Comparison of ENCODE assay signal across 8 cellular contexts in genomic region chr12:68641138-68641537, GRCh38. TPM values are rescaled to one million over a fixed set of nuclear protein-coding genes. Genes with fewer than 3 reads are reported as not detected.
DNase-seq lines count a peak whose midpoint lies in the region; ATAC-seq and TF ChIP-seq lines count a peak whose summit lies in the region.

No MANE protein-coding gene starts in this region.

- H3K27ac Mint-ChIP-seq in T-helper 1 cell treated with Interleukin-12 subunit alpha and Interleukin-12 subunit beta and Interleukin-4 antibody, amounts not matched to agents 30 μg/mL and 1 μg/mL, for 36 hours: peak overlapping the region; percentile 57
- peak overlapping the region; percentile 61 to 93 (median 86) for H3K27ac Mint-ChIP-seq in naive thymus-derived CD8-positive, alpha-beta T cell

- H3K27me3 Mint-ChIP-seq in T-helper 1 cell treated with Interleukin-12 subunit alpha and Interleukin-12 subunit beta and Interleukin-4 antibody, amounts not matched to agents 30 μg/mL and 1 μg/mL, for 36 hours (ENCODE audit: low read depth): no peaks in the 10 kb centered on the region
- H3K27me3 Mint-ChIP-seq in naive thymus-derived CD8-positive, alpha-beta T cell: no peaks in the 10 kb centered on the region

- no peak for TF ChIP-seq CTCF in tibial artery (IDR thresholded peaks at IDR 0.05)

- no peak overlapping the region for H3K4me3 ChIP-seq in tibial artery

- H3K36me3 Mint-ChIP-seq in T-helper 1 cell treated with Interleukin-12 subunit alpha and Interleukin-12 subunit beta and Interleukin-4 antibody, amounts not matched to agents 30 μg/mL and 1 μg/mL, for 36 hours (ENCODE audit: low read depth): peaks cover 12% of the 10 kb centered on the region
- peaks cover 0 to 60% (median 12%) of the 10 kb centered on the region in 3 donors for H3K36me3 Mint-ChIP-seq in naive thymus-derived CD8-positive, alpha-beta T cell

- no peaks in the 10 kb centered on the region for H3K9me3 Mint-ChIP-seq in T-helper 1 cell treated with Interleukin-12 subunit alpha and Interleukin-12 subunit beta and Interleukin-4 antibody, amounts not matched to agents 30 μg/mL and 1 μg/mL, for 36 hours
- H3K9me3 Mint-ChIP-seq in naive thymus-derived CD8-positive, alpha-beta T cell: no peaks in the 10 kb centered on the region

- peaks cover 0 to 92% (median 29%) of the 10 kb centered on the region in 4 donors for H3K4me1 ChIP-seq in tibial artery

- H3K27me3 ChIP-seq in tibial artery: no peaks in the 10 kb centered on the region

- intact Hi-C loops in tibial artery (cut with DNase I; ENCODE audit: low total_unique reads): no loop called here

- H3K36me3 ChIP-seq in tibial artery: no peaks in the 10 kb centered on the region

- no peaks in the 10 kb centered on the region for H3K9me3 ChIP-seq in tibial artery

- DNase-seq in naive thymus-derived CD8-positive, alpha-beta T cell: peak in 6 of 10 donors; percentile 20 to 50 (median 34)
- DNase-seq in tibial artery: no peak
- DNase-seq in NCI-H1092 (lab: John Stamatoyannopoulos, UW): no peak
- no peak for DNase-seq in HPDE6-E6E7 (ENCODE audit: extremely low spot score)
- DNase-seq in NK-92 treated with Interleukin-12 subunit alpha and Interleukin-12 subunit beta, amount 100 ng/mL, for 24 hours (lab: John Stamatoyannopoulos, UW): no peak

- no peak overlapping the region for H3K27ac ChIP-seq in tibial artery

- peak overlapping the region; percentile 37 for H3K4me3 Mint-ChIP-seq in T-helper 1 cell treated with Interleukin-12 subunit alpha and Interleukin-12 subunit beta and Interleukin-4 antibody, amounts not matched to agents 30 μg/mL and 1 μg/mL, for 36 hours
- peak overlapping the region; percentile 51 to 83 (median 76) for H3K4me3 Mint-ChIP-seq in naive thymus-derived CD8-positive, alpha-beta T cell

- peaks cover 51% of the 10 kb centered on the region for H3K4me1 Mint-ChIP-seq in T-helper 1 cell treated with Interleukin-12 subunit alpha and Interleukin-12 subunit beta and Interleukin-4 antibody, amounts not matched to agents 30 μg/mL and 1 μg/mL, for 36 hours (ENCODE audit: low read depth)
- peaks cover 33 to 96% (median 77%) of the 10 kb centered on the region in 4 donors for H3K4me1 Mint-ChIP-seq in naive thymus-derived CD8-positive, alpha-beta T cell

- POLR2A ChIA-PET in naive thymus-derived CD8-positive, alpha-beta T cell (lab: Charles Lee): no interaction called here

- ATAC-seq in GM18520 (IDR thresholded peaks at IDR 0.05; ENCODE audit: unreplicated experiment) (peak; percentile 83), HG02623 (IDR thresholded peaks at IDR 0.05; ENCODE audit: unreplicated experiment) (peak; percentile 87)
- peak; percentile 67 to 82 for ATAC-seq in naive thymus-derived CD8-positive, alpha-beta T cell

RNA-seq across cellular contexts. Expression of gene RAP1B, which starts 30.4 kb away (rescaled TPM):
- total RNA-seq in naive thymus-derived CD8-positive, alpha-beta T cell: 100 to 1,000 TPM; 254 to 288 TPM
- polyA plus RNA-seq in naive thymus-derived CD8-positive, alpha-beta T cell: 100 to 1,000 TPM; 562 to 708 (median 574) TPM

RNA-seq across cellular contexts. Expression of gene NUP107, which starts 45.6 kb away (rescaled TPM):
- total RNA-seq in naive thymus-derived CD8-positive, alpha-beta T cell: 10 to 100 TPM; 69.9 to 78.5 TPM
- 10 to 100 TPM; 21.3 to 39.0 (median 24.6) TPM for polyA plus RNA-seq in naive thymus-derived CD8-positive, alpha-beta T cell

Comparison
In these comparisons a context has a peak if more than half of its experiments do, and no peak if none do; other contexts are left out.
1. DNase-seq: peak in naive thymus-derived CD8-positive, alpha-beta T cell (6 of 10); none in tibial artery (0 of 2), NCI-H1092 (single experiment), HPDE6-E6E7 (single experiment) and NK-92 treated with Interleukin-12 subunit alpha and Interleukin-12 subunit beta, amount 100 ng/mL, for 24 hours (single experiment).
2. Peak in every context shown above with its lines, with median percentiles within 50 percentile points of each other: ATAC-seq.